Comparison of ENCODE assay signal across 1 cellular context in genomic region chr6:34272022-34272926, GRCh38.
TF ChIP-seq lines count a peak whose summit lies in the region.

No MANE protein-coding gene starts in this region.

TF ChIP-seq in K562, 482 proteins besides CTCF, POLR2A, EP300 and RAD21 (continues in another document):
- peak; percentile 74; the same call in 1 of the 2 replicates for TF ChIP-seq ZNF592 (IDR thresholded peaks at IDR 0.05)
- TF ChIP-seq ZBTB1 (CRISPR knock-in tag; IDR thresholded peaks at IDR 0.05; ENCODE audit: borderline replicate concordance, low read depth), result 0 out of 2 replicates have a peak, but pooled peaks have one; percentile 32
- no peak for TF ChIP-seq CEBPG (CRISPR knock-in tag; IDR thresholded peaks at IDR 0.05)
- no peak for TF ChIP-seq CEBPG (tag; conservative IDR thresholded peaks at IDR 0.05 in 1 of 2, IDR thresholded peaks at IDR 0.05 in 1 of 2)
- TF ChIP-seq, protein P1, sequence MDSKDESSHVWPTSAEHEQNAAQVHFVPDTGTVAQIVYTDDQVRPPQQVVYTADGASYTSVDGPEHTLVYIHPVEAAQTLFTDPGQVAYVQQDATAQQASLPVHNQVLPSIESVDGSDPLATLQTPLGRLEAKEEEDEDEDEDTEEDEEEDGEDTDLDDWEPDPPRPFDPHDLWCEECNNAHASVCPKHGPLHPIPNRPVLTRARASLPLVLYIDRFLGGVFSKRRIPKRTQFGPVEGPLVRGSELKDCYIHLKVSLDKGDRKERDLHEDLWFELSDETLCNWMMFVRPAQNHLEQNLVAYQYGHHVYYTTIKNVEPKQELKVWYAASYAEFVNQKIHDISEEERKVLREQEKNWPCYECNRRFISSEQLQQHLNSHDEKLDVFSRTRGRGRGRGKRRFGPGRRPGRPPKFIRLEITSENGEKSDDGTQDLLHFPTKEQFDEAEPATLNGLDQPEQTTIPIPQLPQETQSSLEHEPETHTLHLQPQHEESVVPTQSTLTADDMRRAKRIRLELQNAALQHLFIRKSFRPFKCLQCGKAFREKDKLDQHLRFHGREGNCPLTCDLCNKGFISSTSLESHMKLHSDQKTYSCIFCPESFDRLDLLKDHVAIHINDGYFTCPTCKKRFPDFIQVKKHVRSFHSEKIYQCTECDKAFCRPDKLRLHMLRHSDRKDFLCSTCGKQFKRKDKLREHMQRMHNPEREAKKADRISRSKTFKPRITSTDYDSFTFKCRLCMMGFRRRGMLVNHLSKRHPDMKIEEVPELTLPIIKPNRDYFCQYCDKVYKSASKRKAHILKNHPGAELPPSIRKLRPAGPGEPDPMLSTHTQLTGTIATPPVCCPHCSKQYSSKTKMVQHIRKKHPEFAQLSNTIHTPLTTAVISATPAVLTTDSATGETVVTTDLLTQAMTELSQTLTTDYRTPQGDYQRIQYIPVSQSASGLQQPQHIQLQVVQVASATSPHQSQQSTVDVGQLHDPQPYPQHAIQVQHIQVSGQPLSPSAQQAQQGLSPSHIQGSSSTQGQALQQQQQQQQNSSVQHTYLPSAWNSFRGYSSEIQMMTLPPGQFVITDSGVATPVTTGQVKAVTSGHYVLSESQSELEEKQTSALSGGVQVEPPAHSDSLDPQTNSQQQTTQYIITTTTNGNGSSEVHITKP (IDR thresholded peaks at IDR 0.05; ENCODE audit: partially characterized antibody), result peak; percentile 23
- TF ChIP-seq, protein P2, sequence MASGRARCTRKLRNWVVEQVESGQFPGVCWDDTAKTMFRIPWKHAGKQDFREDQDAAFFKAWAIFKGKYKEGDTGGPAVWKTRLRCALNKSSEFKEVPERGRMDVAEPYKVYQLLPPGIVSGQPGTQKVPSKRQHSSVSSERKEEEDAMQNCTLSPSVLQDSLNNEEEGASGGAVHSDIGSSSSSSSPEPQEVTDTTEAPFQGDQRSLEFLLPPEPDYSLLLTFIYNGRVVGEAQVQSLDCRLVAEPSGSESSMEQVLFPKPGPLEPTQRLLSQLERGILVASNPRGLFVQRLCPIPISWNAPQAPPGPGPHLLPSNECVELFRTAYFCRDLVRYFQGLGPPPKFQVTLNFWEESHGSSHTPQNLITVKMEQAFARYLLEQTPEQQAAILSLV (tag; IDR thresholded peaks at IDR 0.05), result 0 out of 2 replicates have a peak, but pooled peaks have one; percentile 17
- 0 out of 2 replicates have a peak, but pooled peaks have one; percentile 24 for TF ChIP-seq ZNF384 (IDR thresholded peaks at IDR 0.05; ENCODE audit: low read depth, low read length)
- TF ChIP-seq FOXJ2 (tag; IDR thresholded peaks at IDR 0.05), result no peak
- TF ChIP-seq ZNF584 (CRISPR knock-in tag; IDR thresholded peaks at IDR 0.05; ENCODE audit: low read depth), result peak; percentile 14; the same call in 1 of the 2 replicates
- TF ChIP-seq, protein P3, sequence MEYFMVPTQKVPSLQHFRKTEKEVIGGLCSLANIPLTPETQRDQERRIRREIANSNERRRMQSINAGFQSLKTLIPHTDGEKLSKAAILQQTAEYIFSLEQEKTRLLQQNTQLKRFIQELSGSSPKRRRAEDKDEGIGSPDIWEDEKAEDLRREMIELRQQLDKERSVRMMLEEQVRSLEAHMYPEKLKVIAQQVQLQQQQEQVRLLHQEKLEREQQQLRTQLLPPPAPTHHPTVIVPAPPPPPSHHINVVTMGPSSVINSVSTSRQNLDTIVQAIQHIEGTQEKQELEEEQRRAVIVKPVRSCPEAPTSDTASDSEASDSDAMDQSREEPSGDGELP (CRISPR knock-in tag; IDR thresholded peaks at IDR 0.05; ENCODE audit: borderline replicate concordance), result peak; percentile 23; the same call in 1 of the 2 replicates
- peak; percentile 39; the same call in 1 of the 2 replicates for TF ChIP-seq POLR2G (IDR thresholded peaks at IDR 0.05; ENCODE audit: low read depth, low read length)
- TF ChIP-seq, protein P4, sequence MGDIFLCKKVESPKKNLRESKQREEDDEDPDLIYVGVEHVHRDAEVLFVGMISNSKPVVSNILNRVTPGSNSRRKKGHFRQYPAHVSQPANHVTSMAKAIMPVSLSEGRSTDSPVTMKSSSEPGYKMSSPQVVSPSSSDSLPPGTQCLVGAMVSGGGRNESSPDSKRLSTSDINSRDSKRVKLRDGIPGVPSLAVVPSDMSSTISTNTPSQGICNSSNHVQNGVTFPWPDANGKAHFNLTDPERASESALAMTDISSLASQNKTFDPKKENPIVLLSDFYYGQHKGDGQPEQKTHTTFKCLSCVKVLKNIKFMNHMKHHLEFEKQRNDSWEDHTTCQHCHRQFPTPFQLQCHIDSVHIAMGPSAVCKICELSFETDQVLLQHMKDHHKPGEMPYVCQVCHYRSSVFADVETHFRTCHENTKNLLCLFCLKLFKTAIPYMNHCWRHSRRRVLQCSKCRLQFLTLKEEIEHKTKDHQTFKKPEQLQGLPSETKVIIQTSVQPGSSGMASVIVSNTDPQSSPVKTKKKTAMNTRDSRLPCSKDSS (IDR thresholded peaks at IDR 0.05; ENCODE audit: low read depth, partially characterized antibody), result peak; percentile 7
- TF ChIP-seq NCOA4 (IDR thresholded peaks at IDR 0.05; ENCODE audit: partially characterized antibody), result peak; percentile 10
- TF ChIP-seq CHD7 (IDR thresholded peaks at IDR 0.05; ENCODE audit: low read depth, low read length), result no peak
- peak in 1 of 2 experiments; percentile 56; a peak in 1 of 4 replicates for TF ChIP-seq ZNF639 (CRISPR knock-in tag; conservative IDR thresholded peaks at IDR 0.05 in 1 of 2, IDR thresholded peaks at IDR 0.05 in 1 of 2)
- no peak for TF ChIP-seq NR4A1 (CRISPR knock-in tag; IDR thresholded peaks at IDR 0.05)
- peak; percentile 30; the same call in 1 of the 2 replicates for TF ChIP-seq NR4A1 (tag; IDR thresholded peaks at IDR 0.05)
- peak; percentile 46; the same call in 1 of the 2 replicates for TF ChIP-seq ZNF75A (CRISPR knock-in tag; IDR thresholded peaks at IDR 0.05)
- peak; percentile 20; the same call in 1 of the 2 replicates for TF ChIP-seq GTF2E2 (tag; IDR thresholded peaks at IDR 0.05)
- TF ChIP-seq MCM7 (IDR thresholded peaks at IDR 0.05), result no peak
- TF ChIP-seq RB1 (IDR thresholded peaks at IDR 0.05; ENCODE audit: low read depth), result peak; percentile 14; the same call in 1 of the 2 replicates
- TF ChIP-seq CBX1 (IDR thresholded peaks at IDR 0.05; ENCODE audit: low read depth), result 0 out of 2 replicates have a peak, but pooled peaks have one; percentile 12
